Comparison of ENCODE assay signal across 24 cellular contexts in genomic region chr11:103368151-103368550, GRCh38.
DNase-seq lines count a peak whose midpoint lies in the region; ATAC-seq, FAIRE-seq and TF ChIP-seq lines count a peak whose summit lies in the region.
"Had no signal": no experiment of that assay in that cellular context is flagged by ENCODE, and none has a peak within 500 bp of the region (broad histone marks: within the 10 kb centered on the region; RNA-seq: fewer than 3 reads in every experiment).

No MANE protein-coding gene starts in this region.

- H3K4me3 ChIP-seq in A549 (no peak overlapping the region), GM23248 (peak overlapping the region; percentile 58), SK-N-MC (peak overlapping the region; percentile 54), fibroblast of the aortic adventitia (ENCODE audit: low read depth, low read length) (no peak overlapping the region)
- H3K4me3 ChIP-seq: GM12878, SJCRH30 had no signal

- POLR2A ChIA-PET in A549 (lab: Yijun Ruan, JAX): no interaction called here

- H3K36me3 ChIP-seq in GM23248 (ENCODE audit: low read depth) (no peaks in the 10 kb centered on the region), SK-N-MC (ENCODE audit: insufficient read depth, low read length) (peaks cover 14% of the 10 kb centered on the region; the same call in 1 of the 2 replicates)
- H3K36me3 ChIP-seq: SJCRH30 had no signal

- in situ Hi-C loops in GM23248 (cut with MboI): no loop called here

- H3K27me3 ChIP-seq in GM23248 (replicated peaks; ENCODE audit: insufficient read depth): no peaks in the 10 kb centered on the region
- H3K27me3 ChIP-seq: SJCRH30 had no signal

- peak overlapping the region; percentile 12 for H2AFZ ChIP-seq in GM23248

- 46% methylated on average over 1 of the region's 1 CpG for WGBS in A549 (ENCODE audit: missing lambda C conversion rate)
- 0 to 2% methylated on average over 1 of the region's 1 CpG for WGBS in GM23248 (ENCODE audit: low coverage in 1 of 2, low lambda C conversion rate in 2 of 2, missing lambda C conversion rate in 2 of 2), 2 experiments

- H3K27ac ChIP-seq in A549 (no peak overlapping the region), GM23248 (peak overlapping the region; percentile 59), SK-N-MC (peak overlapping the region; percentile 84)
- H3K27ac ChIP-seq: SJCRH30 had no signal

- H3K79me2 ChIP-seq in GM23248 (ENCODE audit: insufficient read depth): no peaks in the 10 kb centered on the region

- H3K9ac ChIP-seq in GM23248: peak overlapping the region; percentile 40
- H3K9ac ChIP-seq in SK-N-MC (ENCODE audit: insufficient read length): peak overlapping the region; percentile 20

- no peak for DNase-seq in A549 (ENCODE audit: low read depth in 1 of 2, low spot score in 1 of 2)
- peak; percentile 48 for DNase-seq in GM23248
- DNase-seq in SK-N-MC (ENCODE audit: low read depth, low spot score): no peak
- peak; percentile 8 for DNase-seq in fibroblast of the aortic adventitia (ENCODE audit: low read depth)
- no peak for DNase-seq in OCI-M2 (lab: John Stamatoyannopoulos, UW; ENCODE audit: unreplicated experiment)
- no peak for DNase-seq in hepatic stellate cell (ENCODE audit: low spot score)
- DNase-seq in SHP77 (lab: John Stamatoyannopoulos, UW): no peak
- DNase-seq: 8988T; EL; GF-D8; H9; KBM-7; NCI-H1092 treated with DMSO at 0.1 percent for 48 hours; NCI-H1436 treated with DMSO at 0.1 percent for 48 hours; NCI-H2029 treated with DMSO at 0.1 percent for 48 hours; NCI-H2171; NCI-H446 treated with DMSO at 0.1 percent for 48 hours; NCI-H748 treated with DMSO at 0.1 percent for 48 hours; NK-92 treated with Interleukin-12 subunit alpha and Interleukin-12 subunit beta, amount 100 ng/mL, for 24 hours; SJCRH30; T-helper 1 cell had no signal

- H3K4me2 ChIP-seq in A549 (no peak overlapping the region), GM23248 (ENCODE audit: unreplicated experiment) (peak overlapping the region; percentile 76)

- no peaks in the 10 kb centered on the region for H4K20me1 ChIP-seq in GM23248 (ENCODE audit: insufficient read depth)

- H3K9me3 ChIP-seq in A549 (no peaks in the 10 kb centered on the region), GM23248 (ENCODE audit: low read depth) (no peaks in the 10 kb centered on the region), SK-N-MC (ENCODE audit: low read depth, low read length) (no peaks in the 10 kb centered on the region)
- H3K9me3 ChIP-seq: SJCRH30 had no signal

- ATAC-seq in A549: no peak
- no peak for ATAC-seq in GM18517 (IDR thresholded peaks at IDR 0.05; ENCODE audit: unreplicated experiment)
- ATAC-seq: GM12878, Panc1 had no signal

- no peak for FAIRE-seq in A549 (lab: Jason Lieb, UNC)
- FAIRE-seq: GM12878 had no signal

- TF ChIP-seq POLR2A in A549 (IDR thresholded peaks at IDR 0.05; ENCODE audit: low read length): no peak

- TF ChIP-seq EP300 in A549 (IDR thresholded peaks at IDR 0.05): no peak

- CTCF ChIA-PET in A549 (lab: Yijun Ruan, JAX): no interaction called here

- no peaks in the 10 kb centered on the region for H3K9me2 ChIP-seq in GM23248 (ENCODE audit: insufficient read depth)

- TF ChIP-seq RAD21 in A549 (conservative IDR thresholded peaks at IDR 0.05 in 1 of 2, IDR thresholded peaks at IDR 0.05 in 1 of 2): no peak

- peaks cover 12% of the 10 kb centered on the region; the same call in 1 of the 2 replicates for H3F3A ChIP-seq in GM23248 (ENCODE audit: insufficient read depth)

- H3K4me1 ChIP-seq in A549 (no peaks in the 10 kb centered on the region), GM23248 (ENCODE audit: insufficient read depth) (peaks cover 20% of the 10 kb centered on the region)
- H3K4me1 ChIP-seq: SJCRH30 had no signal

- TF ChIP-seq CTCF in A549 (IDR thresholded peaks at IDR 0.05) (no peak), fibroblast of the aortic adventitia (IDR thresholded peaks at IDR 0.05; ENCODE audit: insufficient read depth, low read length) (no peak)

TF ChIP-seq in A549, 52 proteins besides CTCF, POLR2A, EP300 and RAD21:
- TF ChIP-seq RCOR1 (IDR thresholded peaks at IDR 0.05; ENCODE audit: low read depth, low read length): no peak
- TF ChIP-seq MAFK (IDR thresholded peaks at IDR 0.05; ENCODE audit: partially characterized antibody): peak; percentile 21

Comparison
In these comparisons a context has a peak if more than half of its experiments do, and no peak if none do; other contexts are left out.
1. DNase-seq: peak in GM23248 (single experiment) and fibroblast of the aortic adventitia (single experiment); none in A549 (0 of 2), SK-N-MC (single experiment), OCI-M2 (single experiment), hepatic stellate cell (single experiment) and SHP77 (0 of 2).
2. H3K27ac ChIP-seq: peak in GM23248 (single experiment) and SK-N-MC (single experiment); none in A549 (0 of 2).
3. H3K4me3 ChIP-seq: peak in GM23248 (single experiment) and SK-N-MC (single experiment); none in A549 (single experiment) and fibroblast of the aortic adventitia (single experiment).